Comparison of ENCODE assay signal across 21 cellular contexts in the genomic region with DNA sequence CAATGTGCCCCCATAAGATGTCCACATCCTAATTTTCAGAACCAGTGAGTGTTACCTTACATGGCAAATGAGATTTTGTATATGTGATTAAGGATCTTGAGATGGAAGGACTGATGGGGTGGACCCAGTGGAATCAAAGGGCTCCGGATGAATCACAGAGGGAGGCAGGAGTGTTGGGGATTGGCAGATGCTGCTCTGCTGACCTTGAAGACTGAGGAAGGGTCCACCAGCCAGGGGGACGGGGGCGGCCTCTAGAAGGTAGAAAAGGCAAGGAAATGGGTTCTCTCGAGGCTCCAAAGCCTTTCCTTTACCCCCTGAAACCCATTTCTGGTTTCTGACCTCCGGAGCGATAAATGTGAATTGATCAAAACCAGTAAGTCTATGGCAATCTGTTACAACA.
"Had no signal": no experiment of that assay in that cellular context is flagged by ENCODE, and none has a peak within 500 bp of the region (broad histone marks: within the 10 kb centered on the region; RNA-seq: fewer than 3 reads in every experiment).

No MANE protein-coding gene starts in this region.

- H3K27me3 Mint-ChIP-seq: activated B cell treated with CpG ODN at 0.5 μM for 24 hours; activated CD4-positive, alpha-beta T cell treated with anti-CD3 and anti-CD28 coated beads for 36 hours; stimulated activated naive CD8-positive, alpha-beta T cell treated with anti-CD3 and anti-CD28 coated beads, Interleukin-15, Interleukin-2, amounts not matched to agents 100 ng/mL and 50 ng/mL, for 24 hours had no signal

- H3K27me3 ChIP-seq: cardiac muscle cell, tibial artery had no signal

- H3K36me3 ChIP-seq: prostate gland had no signal

- H3K27ac Mint-ChIP-seq: activated B cell treated with CpG ODN at 0.5 μM for 24 hours; activated CD4-positive, alpha-beta T cell treated with anti-CD3 and anti-CD28 coated beads for 36 hours; nephron progenitor cell; stimulated activated naive CD8-positive, alpha-beta T cell treated with anti-CD3 and anti-CD28 coated beads, Interleukin-15, Interleukin-2, amounts not matched to agents 100 ng/mL and 50 ng/mL, for 24 hours; T-helper 1 cell treated with Interleukin-12 subunit alpha and Interleukin-12 subunit beta and Interleukin-4 antibody, amounts not matched to agents 30 μg/mL and 1 μg/mL, for 36 hours had no signal

- H3K4me3 Mint-ChIP-seq: activated B cell treated with CpG ODN at 0.5 μM for 24 hours; activated CD4-positive, alpha-beta T cell treated with anti-CD3 and anti-CD28 coated beads for 36 hours; activated T-cell treated with anti-CD3 and anti-CD28 coated beads, Interleukin-2, amount 50 U/mL, for 4 hours; nephron progenitor cell; stimulated activated naive CD8-positive, alpha-beta T cell treated with anti-CD3 and anti-CD28 coated beads, Interleukin-15, Interleukin-2, amounts not matched to agents 100 ng/mL and 50 ng/mL, for 24 hours; T-helper 1 cell treated with Interleukin-12 subunit alpha and Interleukin-12 subunit beta and Interleukin-4 antibody, amounts not matched to agents 30 μg/mL and 1 μg/mL, for 36 hours had no signal

- H3K4me3 ChIP-seq: cardiac muscle cell, prostate gland, tibial artery had no signal

- DNase-seq: activated B cell treated with CpG ODN at 0.5 μM for 24 hours; activated CD4-positive, alpha-beta T cell treated with anti-CD3 and anti-CD28 coated beads for 36 hours; activated CD4-positive, alpha-beta T cell treated with anti-CD3 and anti-CD28 coated beads, Interleukin-2, amount 50 U/mL, for 4 hours; activated CD8-positive, alpha-beta memory T cell treated with anti-CD3 and anti-CD28 coated beads for 24 hours; activated CD8-positive, alpha-beta memory T cell treated with anti-CD3 and anti-CD28 coated beads, Interleukin-2, amount 50 U/mL, for 48 hours; activated naive CD4-positive, alpha-beta T cell treated with Interleukin-2 at 50 U/mL for 16 hours; activated T-cell treated with anti-CD3 and anti-CD28 coated beads, Interleukin-2, amount 50 U/mL, for 4 hours; amygdala; effector CD4-positive, alpha-beta T cell; hypothalamus; islet precursor cell; left cardiac atrium; nephron progenitor cell; stimulated activated CD4-positive, alpha-beta T cell treated with anti-CD3 and anti-CD28 coated beads, Interleukin-4, amount 100 ng/mL, for 24 hours; substantia nigra; T1000; tibial artery had no signal

- H3K9me3 Mint-ChIP-seq: activated B cell treated with CpG ODN at 0.5 μM for 24 hours; activated T-cell treated with anti-CD3 and anti-CD28 coated beads, Interleukin-2, amount 50 U/mL, for 4 hours; nephron progenitor cell; stimulated activated naive CD8-positive, alpha-beta T cell treated with anti-CD3 and anti-CD28 coated beads, Interleukin-15, Interleukin-2, amounts not matched to agents 100 ng/mL and 50 ng/mL, for 24 hours; T-helper 1 cell treated with Interleukin-12 subunit alpha and Interleukin-12 subunit beta and Interleukin-4 antibody, amounts not matched to agents 30 μg/mL and 1 μg/mL, for 36 hours had no signal

- ATAC-seq: activated CD4-positive, alpha-beta T cell treated with anti-CD3 and anti-CD28 coated beads for 36 hours; activated T-cell treated with anti-CD3 and anti-CD28 coated beads, Interleukin-2, amount 50 U/mL, for 4 hours had no signal

- H3K9me3 ChIP-seq: prostate gland, tibial artery had no signal

- H3K4me1 ChIP-seq: prostate gland had no signal

- H3K27ac ChIP-seq: cardiac muscle cell, prostate gland, tibial artery had no signal
